Comparison of ENCODE assay signal across 26 cellular contexts in the genomic region with DNA sequence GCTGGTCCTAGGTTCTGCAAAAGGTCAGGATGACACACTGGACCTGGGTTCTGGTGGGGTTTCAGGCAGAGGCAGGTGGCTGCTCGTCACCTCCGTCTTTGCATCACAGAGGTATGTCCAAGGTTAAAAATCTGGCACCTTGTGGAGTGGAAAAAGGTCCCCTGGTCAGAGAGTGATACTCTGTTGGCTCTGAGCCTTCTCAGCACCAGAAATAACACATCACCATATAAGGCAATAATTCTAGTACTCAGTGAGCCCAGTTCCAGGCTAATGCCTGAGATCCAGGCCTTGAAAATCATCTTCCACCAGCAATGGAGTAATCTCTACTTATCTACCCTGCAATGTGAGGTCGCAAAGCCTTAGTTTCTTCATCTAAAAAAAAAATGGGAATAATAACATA.
"Had no signal": no experiment of that assay in that cellular context is flagged by ENCODE, and none has a peak within 500 bp of the region (broad histone marks: within the 10 kb centered on the region; RNA-seq: fewer than 3 reads in every experiment).

No MANE protein-coding gene starts in this region.

- H3K27me3 ChIP-seq: brain microvascular endothelial cell, dorsolateral prefrontal cortex had no signal

- H3K27ac ChIP-seq: brain microvascular endothelial cell, coronary artery, dorsolateral prefrontal cortex, WERI-Rb-1 had no signal

- H3K4me3 ChIP-seq: coronary artery, dorsolateral prefrontal cortex had no signal

- ATAC-seq: activated CD4-positive, CD25-positive, alpha-beta regulatory T cell treated with anti-CD3 and anti-CD28 coated beads, Interleukin-2, amount 50 U/mL, for 24 hours; activated CD8-positive, alpha-beta T cell treated with anti-CD3 and anti-CD28 coated beads for 36 hours; activated naive CD4-positive, alpha-beta T cell treated with anti-CD3 and anti-CD28 coated beads, Interleukin-2, amount 50 U/mL, for 72 hours; esophagus mucosa; T-helper 17 cell had no signal

- DNase-seq: activated B cell treated with CpG ODN at 0.5 μM for 24 hours; activated CD4-positive, alpha-beta T cell treated with anti-CD3 and anti-CD28 coated beads for 48 hours; activated CD4-positive, alpha-beta T cell treated with anti-CD3 and anti-CD28 coated beads, Interleukin-2, amount 50 U/mL, for 1 hour; activated CD4-positive, alpha-beta T cell treated with anti-CD3 and anti-CD28 coated beads, Interleukin-2, amount 50 U/mL, for 48 hours; activated CD8-positive, alpha-beta memory T cell treated with anti-CD3 and anti-CD28 coated beads for 24 hours; activated CD8-positive, alpha-beta T cell treated with anti-CD3 and anti-CD28 coated beads for 36 hours; activated effector memory CD4-positive, alpha-beta T cell treated with anti-CD3 and anti-CD28 coated beads, Interleukin-2, amount 50 U/mL, for 16 hours; activated naive CD4-positive, alpha-beta T cell treated with anti-CD3 and anti-CD28 coated beads for 36 hours; activated naive CD8-positive, alpha-beta T cell treated with anti-CD3 and anti-CD28 coated beads, Interleukin-2, amount 10 ng/mL, durations not matched to agents 7 days and 5 days; activated T-cell treated with anti-CD3 and anti-CD28 coated beads, Interleukin-2, amount 50 U/mL, for 48 hours; brain microvascular endothelial cell; central memory CD4-positive, alpha-beta T cell; cerebellar nuclear complex; dorsolateral prefrontal cortex; effector memory CD4-positive, alpha-beta T cell; endodermal cell; foreskin fibroblast; head of caudate nucleus; T-helper 1 cell; T-helper 17 cell; T1000; WERI-Rb-1 had no signal

- H3K36me3 ChIP-seq: brain microvascular endothelial cell, WERI-Rb-1 had no signal
